18 cellular contexts compared by ENCODE assay signal in the genomic region with DNA sequence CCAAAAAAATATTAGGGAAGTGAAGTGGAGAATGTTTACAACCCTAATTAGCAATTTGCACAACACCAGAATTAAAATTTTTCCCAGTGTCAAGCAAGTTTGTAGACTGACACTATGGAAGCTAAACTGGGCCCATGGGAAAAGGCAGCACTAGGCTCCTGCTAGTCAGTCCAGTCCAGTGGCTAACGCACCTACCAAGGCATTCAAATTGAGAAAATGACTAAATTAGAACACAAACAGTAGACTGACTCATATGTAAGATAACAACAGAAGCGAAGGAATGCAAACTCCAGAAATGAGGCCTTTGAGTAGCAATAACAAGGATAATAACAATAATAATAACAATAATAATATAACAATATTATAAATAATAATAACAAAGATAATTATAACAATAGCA.
DNase-seq lines count a peak whose midpoint lies in the region; ATAC-seq and TF ChIP-seq lines count a peak whose summit lies in the region.
"Had no signal": no experiment of that assay in that cellular context is flagged by ENCODE, and none has a peak within 500 bp of the region (broad histone marks: within the 10 kb centered on the region; RNA-seq: fewer than 3 reads in every experiment).

No MANE protein-coding gene starts in this region.

- H3K4me1 ChIP-seq in mammary epithelial cell (ENCODE audit: insufficient read depth, low read length): no peaks in the 10 kb centered on the region
- H3K4me1 ChIP-seq: BLaER1, Caco-2 had no signal

- no peaks in the 10 kb centered on the region for H4K20me1 ChIP-seq in mammary epithelial cell (ENCODE audit: insufficient read depth, low read length)
- H4K20me1 ChIP-seq: BLaER1 had no signal

- no peak overlapping the region for H3K27ac ChIP-seq in mammary epithelial cell (ENCODE audit: insufficient read depth, low read depth, low read length)
- H3K27ac ChIP-seq: 22Rv1, BLaER1, HL-60 had no signal

- no peak overlapping the region for H3K4me2 ChIP-seq in mammary epithelial cell (ENCODE audit: insufficient read depth, low read depth, low read length)
- H3K4me2 ChIP-seq: BLaER1 had no signal

- WGBS in mammary epithelial cell (ENCODE audit: low coverage, missing lambda C conversion rate): 73% methylated on average over 2 of the region's 2 CpGs

- BruUV-seq in MCF 10A (replicated peaks; lab: Mats Ljungman, UMichigan): no TSS peak
- no TSS peak for BruUV-seq in mammary epithelial cell (replicated peaks; lab: Mats Ljungman, UMichigan)

- no peaks in the 10 kb centered on the region for H3K27me3 Mint-ChIP-seq in MCF 10A (ENCODE audit: insufficient read depth, unreplicated experiment)

- peaks cover 5% of the 10 kb centered on the region for H3K36me3 Mint-ChIP-seq in MCF 10A (ENCODE audit: insufficient read depth, unreplicated experiment)
- H3K36me3 Mint-ChIP-seq: CD8-positive, alpha-beta memory T cell had no signal

- no peak overlapping the region for H3K9ac ChIP-seq in mammary epithelial cell (ENCODE audit: insufficient read depth, low read length)
- H3K9ac ChIP-seq: BLaER1 had no signal

- H3K79me2 ChIP-seq in mammary epithelial cell (ENCODE audit: insufficient read depth, low read length): no peaks in the 10 kb centered on the region

- no peaks in the 10 kb centered on the region for H3K27me3 ChIP-seq in mammary epithelial cell (ENCODE audit: insufficient read depth, low read length)

- peaks cover 4% of the 10 kb centered on the region for H3K9me3 ChIP-seq in mammary epithelial cell (replicated peaks; ENCODE audit: insufficient read depth, low read length)
- H3K9me3 ChIP-seq: BLaER1, Caco-2 had no signal

- intact Hi-C loops in MCF 10A (cut with micrococcal nuclease) (no loop called here), mammary epithelial cell (cut with micrococcal nuclease) (no loop called here), Right ventricle myocardium inferior (cut with DNase I) (no loop called here)

- POLR2A ChIA-PET in MCF 10A (lab: Yijun Ruan, JAX): no interaction called here

- H3K27ac Mint-ChIP-seq in MCF 10A (ENCODE audit: low read depth, unreplicated experiment): peak overlapping the region; percentile 29
- H3K27ac Mint-ChIP-seq: CD8-positive, alpha-beta memory T cell; HFFc6 had no signal

- dilution Hi-C loops in mammary epithelial cell (cut with HindIII; ENCODE audit: low sequenced_read_pairs): no loop called here

- H3K4me3 Mint-ChIP-seq in MCF 10A (ENCODE audit: unreplicated experiment): no peak overlapping the region
- H3K4me3 Mint-ChIP-seq: CD8-positive, alpha-beta memory T cell; HFFc6 had no signal

- no peaks in the 10 kb centered on the region for H3K4me1 Mint-ChIP-seq in MCF 10A (ENCODE audit: insufficient read depth, unreplicated experiment)
- H3K4me1 Mint-ChIP-seq: CD8-positive, alpha-beta memory T cell had no signal

- ATAC-seq in GM18907 (IDR thresholded peaks at IDR 0.05; ENCODE audit: unreplicated experiment) (no peak), Right ventricle myocardium inferior (no peak)
- ATAC-seq: GM12878, K562 had no signal

- TF ChIP-seq CTCF in MCF 10A (IDR thresholded peaks at IDR 0.05; ENCODE audit: unreplicated experiment): no peak
- TF ChIP-seq CTCF in mammary epithelial cell (conservative IDR thresholded peaks at IDR 0.05 in 1 of 2, IDR thresholded peaks at IDR 0.05 in 1 of 2; ENCODE audit: extremely low read depth in 1 of 2, insufficient read depth in 1 of 2, low read depth in 1 of 2, low read length in 2 of 2): no peak
- TF ChIP-seq CTCF in fibroblast of pulmonary artery (IDR thresholded peaks at IDR 0.05; ENCODE audit: low read length, missing control alignments): no peak

- no peak overlapping the region for H3K4me3 ChIP-seq in mammary epithelial cell (replicated peaks in 1 of 3; ENCODE audit: insufficient read depth in 1 of 3, low read depth in 2 of 3, low read length in 3 of 3)
- no peak overlapping the region for H3K4me3 ChIP-seq in fibroblast of pulmonary artery (replicated peaks; ENCODE audit: low read depth, low read length)
- H3K4me3 ChIP-seq: BLaER1, GM12878, K562 had no signal

- in situ Hi-C loops in mammary epithelial cell (cut with MboI; ENCODE audit: low sequenced_read_pairs in 2 of 2): no loop called here

- H3K9me3 Mint-ChIP-seq in MCF 10A (ENCODE audit: unreplicated experiment): no peaks in the 10 kb centered on the region
- H3K9me3 Mint-ChIP-seq: HFFc6 had no signal

- no peaks in the 10 kb centered on the region for H3K36me3 ChIP-seq in mammary epithelial cell (ENCODE audit: insufficient read depth, low read length)
- H3K36me3 ChIP-seq: BLaER1 had no signal

- no peak for DNase-seq in MCF 10A (ENCODE audit: unreplicated experiment)
- DNase-seq in mammary epithelial cell: no peak
- peak; percentile 30 for DNase-seq in astrocyte of the hippocampus (ENCODE audit: low read depth, low spot score)
- peak; percentile 2 for DNase-seq in fibroblast of pulmonary artery (ENCODE audit: low read depth)
- DNase-seq in Right ventricle myocardium inferior (ENCODE audit: missing footprints): no peak
- DNase-seq in NCI-H1694 treated with DMSO at 0.1 percent for 48 hours (lab: John Stamatoyannopoulos, UW): no peak
- DNase-seq: AML-193; Caco-2; CD8-positive, alpha-beta memory T cell; DMS53; HCEC 1CT; HFFc6 had no signal

- H2AFZ ChIP-seq in mammary epithelial cell (ENCODE audit: low read depth, low read length): no peak overlapping the region

- CTCF ChIA-PET in MCF 10A (lab: Yijun Ruan, JAX) (no interaction called here), mammary epithelial cell (lab: Charles Lee; ENCODE audit: low non-redundant PET) (no interaction called here)

Comparison
In these comparisons a context has a peak if more than half of its experiments do, and no peak if none do; other contexts are left out.
1. DNase-seq: peak in astrocyte of the hippocampus (single experiment) and fibroblast of pulmonary artery (single experiment); none in MCF 10A (single experiment), mammary epithelial cell (single experiment), Right ventricle myocardium inferior (single experiment) and NCI-H1694 treated with DMSO at 0.1 percent for 48 hours (single experiment).